In the genomic region with DNA sequence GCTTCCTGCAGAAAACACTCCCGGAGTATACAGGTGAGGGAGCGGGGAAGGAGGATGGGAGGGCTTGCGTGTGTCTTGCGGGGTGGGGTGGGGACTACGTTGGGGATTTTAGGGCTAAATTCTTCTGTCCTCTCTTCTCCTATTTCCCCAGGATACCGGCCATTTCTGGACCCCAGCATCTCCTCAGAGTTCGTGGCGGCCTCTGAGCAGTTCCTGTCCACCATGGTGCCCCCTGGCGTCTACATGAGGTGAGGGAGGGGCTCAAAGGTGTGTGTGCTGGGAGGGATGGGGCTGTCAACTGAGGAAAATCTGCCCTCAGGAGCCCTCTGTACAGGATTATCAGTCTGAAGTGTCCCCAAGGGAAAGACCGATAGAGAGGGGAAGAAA, we compare ENCODE assay signal across 13 cellular contexts. TPM values are rescaled to one million over a fixed set of nuclear protein-coding genes. Genes with fewer than 3 reads are reported as not detected.
A peak's percentile ranks its signal among the peaks of the same experiment; 100 is the strongest.
DNase-seq lines count a peak whose midpoint lies in the region; ATAC-seq and TF ChIP-seq lines count a peak whose summit lies in the region.
"Had no signal": no experiment of that assay in that cellular context is flagged by ENCODE, and none has a peak within 500 bp of the region (broad histone marks: within the 10 kb centered on the region; RNA-seq: fewer than 3 reads in every experiment).

No MANE protein-coding gene starts in this region.

- H3K4me1 Mint-ChIP-seq in CD4-positive, alpha-beta memory T cell: peaks cover 4 to 20% (median 11%) of the 10 kb centered on the region in 4 donors
- peaks cover 8% of the 10 kb centered on the region for H3K4me1 Mint-ChIP-seq in activated naive CD8-positive, alpha-beta T cell treated with anti-CD3 and anti-CD28 coated beads, Interleukin-2, amount 50 U/mL, for 24 hours
- peaks cover 16 to 17% (median 17%) of the 10 kb centered on the region in 3 donors for H3K4me1 Mint-ChIP-seq in naive B cell

- CTCF ChIA-PET in CD4-positive, alpha-beta memory T cell (lab: Charles Lee; ENCODE audit: partially characterized antibody): interaction anchor here (2.0 to 2.8 kb wide), 2 partner anchors 10 to 18 kb away, joined by 7 to 8 read pairs; no protein-coding TSS in a partner anchor

- H3K9me3 Mint-ChIP-seq in CD4-positive, alpha-beta memory T cell: no peaks in the 10 kb centered on the region
- H3K9me3 Mint-ChIP-seq in activated naive CD8-positive, alpha-beta T cell treated with anti-CD3 and anti-CD28 coated beads, Interleukin-2, amount 50 U/mL, for 24 hours: no peaks in the 10 kb centered on the region
- peaks cover 0 to 2% (median 0%) of the 10 kb centered on the region in 7 donors for H3K9me3 Mint-ChIP-seq in naive B cell
- H3K9me3 Mint-ChIP-seq: activated T-helper 1 cell treated with anti-CD3 and anti-CD28 coated beads, Interleukin-12 subunit alpha, Interleukin-12 subunit beta, Interleukin-2, Interleukin-4 antibody, amounts not matched to agents 30 ng/mL and 10 ng/mL and 1 ng/mL, durations not matched to agents 14 hours and 24 hours and 36 hours had no signal

- no peak overlapping the region for H3K27ac ChIP-seq in CD4-positive, alpha-beta memory T cell (ENCODE audit: low read depth, low read length)
- H3K27ac ChIP-seq: vagina had no signal

- peak; percentile 26 for TF ChIP-seq CTCF in GM12873 (IDR thresholded peaks at IDR 0.05; ENCODE audit: insufficient read depth, low read depth, low read length, missing control alignments)

- no peak for ATAC-seq in activated naive CD8-positive, alpha-beta T cell treated with anti-CD3 and anti-CD28 coated beads, Interleukin-2, amount 50 U/mL, for 24 hours
- ATAC-seq in naive B cell (ENCODE audit: low read depth in 2 of 2) (peak in 1 of 2 donors; percentile 38), GM21737 (IDR thresholded peaks at IDR 0.05; ENCODE audit: unreplicated experiment) (no peak)

- H3K27me3 Mint-ChIP-seq in CD4-positive, alpha-beta memory T cell: peaks cover 25 to 28% of the 10 kb centered on the region in 2 donors
- peaks cover 35% of the 10 kb centered on the region for H3K27me3 Mint-ChIP-seq in activated naive CD8-positive, alpha-beta T cell treated with anti-CD3 and anti-CD28 coated beads, Interleukin-2, amount 50 U/mL, for 24 hours
- peaks cover 41 to 64% (median 61%) of the 10 kb centered on the region in 3 donors for H3K27me3 Mint-ChIP-seq in naive B cell

- H3K4me3 Mint-ChIP-seq in CD4-positive, alpha-beta memory T cell: peak overlapping the region in 6 of 8 donors; percentile 57 to 78 (median 68)
- H3K4me3 Mint-ChIP-seq in activated naive CD8-positive, alpha-beta T cell treated with anti-CD3 and anti-CD28 coated beads, Interleukin-2, amount 50 U/mL, for 24 hours: peak overlapping the region; percentile 21
- H3K4me3 Mint-ChIP-seq in naive B cell: peak overlapping the region; percentile 25 to 90 (median 67)
- H3K4me3 Mint-ChIP-seq: activated T-helper 1 cell treated with anti-CD3 and anti-CD28 coated beads, Interleukin-12 subunit alpha, Interleukin-12 subunit beta, Interleukin-2, Interleukin-4 antibody, amounts not matched to agents 30 ng/mL and 10 ng/mL and 1 ng/mL, durations not matched to agents 14 hours and 24 hours and 36 hours had no signal

- POLR2A ChIA-PET in CD4-positive, alpha-beta memory T cell (lab: Charles Lee; ENCODE audit: partially characterized antibody): no interaction called here

- peaks cover 11% of the 10 kb centered on the region for H3K4me1 ChIP-seq in CD4-positive, alpha-beta memory T cell (ENCODE audit: insufficient read depth, low read length)
- H3K4me1 ChIP-seq: vagina had no signal

- DNase-seq in CD4-positive, alpha-beta memory T cell: no peak
- DNase-seq in activated naive CD8-positive, alpha-beta T cell treated with anti-CD3 and anti-CD28 coated beads, Interleukin-2, amount 50 U/mL, for 24 hours: no peak
- no peak for DNase-seq in naive B cell
- no peak for DNase-seq in NCI-H1417 (lab: John Stamatoyannopoulos, UW)
- no peak for DNase-seq in NCI-H2196 (lab: John Stamatoyannopoulos, UW; ENCODE audit: unreplicated experiment)
- DNase-seq: dermis blood vessel endothelial cell, DMS79 had no signal

- no peak overlapping the region for H3K4me3 ChIP-seq in CD4-positive, alpha-beta memory T cell (ENCODE audit: low read length in 2 of 2)
- H3K4me3 ChIP-seq: vagina had no signal

- no peak overlapping the region for H3K27ac Mint-ChIP-seq in CD4-positive, alpha-beta memory T cell
- H3K27ac Mint-ChIP-seq in activated naive CD8-positive, alpha-beta T cell treated with anti-CD3 and anti-CD28 coated beads, Interleukin-2, amount 50 U/mL, for 24 hours: no peak overlapping the region
- peak overlapping the region in 1 of 6 donors; percentile 50 for H3K27ac Mint-ChIP-seq in naive B cell
- H3K27ac Mint-ChIP-seq: activated T-helper 1 cell treated with anti-CD3 and anti-CD28 coated beads, Interleukin-12 subunit alpha, Interleukin-12 subunit beta, Interleukin-2, Interleukin-4 antibody, amounts not matched to agents 30 ng/mL and 10 ng/mL and 1 ng/mL, durations not matched to agents 14 hours and 24 hours and 36 hours had no signal

- intact Hi-C loops in CD4-positive, alpha-beta memory T cell (cut with micrococcal nuclease): no loop called here

- no peaks in the 10 kb centered on the region for H3K36me3 ChIP-seq in CD4-positive, alpha-beta memory T cell (ENCODE audit: insufficient read depth, low read length)
- H3K36me3 ChIP-seq: vagina had no signal

- H3K36me3 Mint-ChIP-seq in CD4-positive, alpha-beta memory T cell: no peaks in the 10 kb centered on the region
- no peaks in the 10 kb centered on the region for H3K36me3 Mint-ChIP-seq in activated naive CD8-positive, alpha-beta T cell treated with anti-CD3 and anti-CD28 coated beads, Interleukin-2, amount 50 U/mL, for 24 hours (ENCODE audit: low read depth)
- H3K36me3 Mint-ChIP-seq in naive B cell: peaks cover 0 to 13% of the 10 kb centered on the region in 2 donors

- peaks cover 22% of the 10 kb centered on the region for H3K27me3 ChIP-seq in CD4-positive, alpha-beta memory T cell (ENCODE audit: insufficient read depth, low read length)

- no peaks in the 10 kb centered on the region for H3K9me3 ChIP-seq in CD4-positive, alpha-beta memory T cell (ENCODE audit: control insufficient read depth in 1 of 2, low read length in 2 of 2)
- H3K9me3 ChIP-seq: vagina had no signal

RNA-seq across cellular contexts. Expression of a gene that starts 6.6 kb away (rescaled TPM):
- total RNA-seq in CD4-positive, alpha-beta memory T cell: under 1 TPM; 0.06 to 0.19 TPM
- 1 to 10 TPM in 1 of 2 donors, under 1 TPM in 1; 0.19 to 2.9 TPM for polyA plus RNA-seq in CD4-positive, alpha-beta memory T cell
- 1 to 10 TPM in 3 of 6 donors, under 1 TPM in 3; 0.29 to 4.2 (median 1.3) TPM for polyA plus RNA-seq in naive B cell (ENCODE audit: low read depth in 6 of 6)
- total RNA-seq: dermis blood vessel endothelial cell, glomerular endothelial cell, lung microvascular endothelial cell had no signal

RNA-seq across cellular contexts. Expression of a gene that starts 6.7 kb away (rescaled TPM):
- under 1 TPM; 0.23 to 0.97 TPM for total RNA-seq in CD4-positive, alpha-beta memory T cell
- not detected for polyA plus RNA-seq in CD4-positive, alpha-beta memory T cell
- not detected for polyA plus RNA-seq in naive B cell (ENCODE audit: low read depth in 6 of 6)
- total RNA-seq: activated T-helper 1 cell treated with anti-CD3 and anti-CD28 coated beads, Interleukin-12 subunit alpha, Interleukin-12 subunit beta, Interleukin-2, Interleukin-4 antibody, amounts not matched to agents 30 ng/mL and 10 ng/mL and 1 ng/mL, durations not matched to agents 14 hours and 24 hours and 36 hours; dermis blood vessel endothelial cell; glomerular endothelial cell; lung microvascular endothelial cell had no signal

RNA-seq across cellular contexts. Expression of a gene that starts 22.2 kb away (rescaled TPM):
- total RNA-seq in CD4-positive, alpha-beta memory T cell: not detected
- not detected for polyA plus RNA-seq in CD4-positive, alpha-beta memory T cell
- polyA plus RNA-seq in naive B cell (ENCODE audit: low read depth in 6 of 6): not detected
- total RNA-seq: activated T-helper 1 cell treated with anti-CD3 and anti-CD28 coated beads, Interleukin-12 subunit alpha, Interleukin-12 subunit beta, Interleukin-2, Interleukin-4 antibody, amounts not matched to agents 30 ng/mL and 10 ng/mL and 1 ng/mL, durations not matched to agents 14 hours and 24 hours and 36 hours; dermis blood vessel endothelial cell; glomerular endothelial cell; lung microvascular endothelial cell had no signal

RNA-seq across cellular contexts. Expression of a gene that starts 22.4 kb away (rescaled TPM):
- under 1 TPM; 0.06 TPM for total RNA-seq in CD4-positive, alpha-beta memory T cell
- polyA plus RNA-seq in CD4-positive, alpha-beta memory T cell: under 1 TPM in 1 of 2 donors, not detected in 1; 0.02 TPM
- under 1 TPM in 1 of 6 donors, not detected in 5; 0.08 TPM for polyA plus RNA-seq in naive B cell (ENCODE audit: low read depth in 6 of 6)
- total RNA-seq: activated T-helper 1 cell treated with anti-CD3 and anti-CD28 coated beads, Interleukin-12 subunit alpha, Interleukin-12 subunit beta, Interleukin-2, Interleukin-4 antibody, amounts not matched to agents 30 ng/mL and 10 ng/mL and 1 ng/mL, durations not matched to agents 14 hours and 24 hours and 36 hours; dermis blood vessel endothelial cell; glomerular endothelial cell; lung microvascular endothelial cell had no signal

RNA-seq across cellular contexts. Expression of a gene that starts 51.4 kb away (rescaled TPM):
- 1 to 10 TPM; 5.3 to 6.7 TPM for total RNA-seq in CD4-positive, alpha-beta memory T cell
- 1 to 10 TPM in 1 of 2 donors, under 1 TPM in 1; 0.66 to 1.7 TPM for polyA plus RNA-seq in CD4-positive, alpha-beta memory T cell
- polyA plus RNA-seq in naive B cell (ENCODE audit: low read depth in 6 of 6): 1 to 10 TPM in 4 of 6 donors, under 1 TPM in 2; 0.77 to 3.2 (median 1.8) TPM
